30 cellular contexts compared by ENCODE assay signal in the genomic region with DNA sequence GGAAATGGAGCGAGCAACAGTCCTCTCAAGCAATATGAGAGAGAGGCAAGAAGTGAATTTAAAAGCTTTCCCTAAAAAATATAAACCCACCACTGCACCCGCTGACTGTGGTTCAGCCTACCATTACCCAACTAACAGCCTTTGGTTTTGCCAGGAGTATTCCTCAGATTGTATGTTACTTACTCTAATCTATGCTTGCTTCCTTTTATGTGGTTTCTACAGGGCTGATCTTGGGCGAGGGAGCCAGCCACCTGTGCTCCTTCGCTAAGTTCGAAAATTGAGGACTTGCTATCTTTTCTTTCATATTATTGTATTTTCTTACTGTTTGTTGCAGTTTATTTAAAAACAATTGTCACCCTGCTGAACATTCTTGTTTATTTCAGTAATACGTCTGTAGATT.
"Had no signal": no experiment of that assay in that cellular context is flagged by ENCODE, and none has a peak within 500 bp of the region (broad histone marks: within the 10 kb centered on the region; RNA-seq: fewer than 3 reads in every experiment).

No MANE protein-coding gene starts in this region.

- H3K9me3 ChIP-seq: adrenal gland, ascending aorta, body of pancreas had no signal

- H3K4me3 ChIP-seq: adrenal gland, ascending aorta, body of pancreas, breast epithelium, cardiac muscle cell had no signal

- H3K36me3 ChIP-seq: adrenal gland, ascending aorta, brain microvascular endothelial cell, breast epithelium, cardiac muscle cell had no signal

- H3K27ac ChIP-seq: adrenal gland, ascending aorta, body of pancreas, brain microvascular endothelial cell, breast epithelium, cardiac muscle cell had no signal

- H3K27me3 ChIP-seq: ascending aorta, body of pancreas, brain microvascular endothelial cell, breast epithelium, cardiac muscle cell had no signal

- ATAC-seq: activated naive CD4-positive, alpha-beta T cell treated with anti-CD3 and anti-CD28 coated beads, Interleukin-2, amount 50 U/mL, for 72 hours; activated naive CD8-positive, alpha-beta T cell treated with anti-CD3 and anti-CD28 coated beads, Interleukin-2, amount 50 U/mL, for 24 hours; activated T-cell treated with anti-CD3 and anti-CD28 coated beads, Interleukin-2, amount 50 U/mL, for 4 hours; activated T-cell treated with anti-CD3 and anti-CD28 coated beads, Interleukin-2, amount 50 U/mL, for 72 hours; activated T-helper 17 cell treated with anti-CD3 and anti-CD28 coated beads, Interleukin-2, amount 50 U/mL, for 72 hours; body of pancreas had no signal

- H3K4me1 ChIP-seq: adrenal gland, ascending aorta, body of pancreas, breast epithelium had no signal

- DNase-seq: activated effector memory CD4-positive, alpha-beta T cell treated with anti-CD3 and anti-CD28 coated beads, Interleukin-2, amount 50 U/mL, for 16 hours; activated effector memory CD4-positive, alpha-beta T cell treated with Interleukin-2 at 50 U/mL for 16 hours; activated gamma-delta T cell; activated gamma-delta T cell treated with Interleukin-2 at 50 U/mL for 16 hours; activated naive CD4-positive, alpha-beta T cell; activated naive CD4-positive, alpha-beta T cell treated with anti-CD3 and anti-CD28 coated beads for 36 hours; activated naive CD4-positive, alpha-beta T cell treated with anti-CD3 and anti-CD28 coated beads, Interleukin-2, amount 10 ng/mL, durations not matched to agents 7 days and 5 days; activated naive CD4-positive, alpha-beta T cell treated with anti-CD3 and anti-CD28 coated beads, Interleukin-2, amount 50 U/mL, for 16 hours; activated naive CD4-positive, alpha-beta T cell treated with Interleukin-2 at 50 U/mL for 16 hours; activated naive CD8-positive, alpha-beta T cell treated with anti-CD3 and anti-CD28 coated beads for 36 hours; activated naive CD8-positive, alpha-beta T cell treated with anti-CD3 and anti-CD28 coated beads, Interleukin-2, amount 10 ng/mL, durations not matched to agents 7 days and 5 days; activated naive CD8-positive, alpha-beta T cell treated with anti-CD3 and anti-CD28 coated beads, Interleukin-2, amount 50 U/mL, for 24 hours; activated T-cell treated with anti-CD3 and anti-CD28 coated beads, Interleukin-2, amount 50 U/mL, for 4 hours; activated T-cell treated with anti-CD3 and anti-CD28 coated beads, Interleukin-2, amount 50 U/mL, for 48 hours; activated T-cell treated with anti-CD3 and anti-CD28 coated beads, Interleukin-2, amount 50 U/mL, for 72 hours; adrenal gland; amniotic stem cell; amygdala; anterior cingulate cortex; aorta; body of pancreas; brain microvascular endothelial cell; caudate nucleus; central memory CD4-positive, alpha-beta T cell; cerebellar nuclear complex had no signal
